In the genomic region with DNA sequence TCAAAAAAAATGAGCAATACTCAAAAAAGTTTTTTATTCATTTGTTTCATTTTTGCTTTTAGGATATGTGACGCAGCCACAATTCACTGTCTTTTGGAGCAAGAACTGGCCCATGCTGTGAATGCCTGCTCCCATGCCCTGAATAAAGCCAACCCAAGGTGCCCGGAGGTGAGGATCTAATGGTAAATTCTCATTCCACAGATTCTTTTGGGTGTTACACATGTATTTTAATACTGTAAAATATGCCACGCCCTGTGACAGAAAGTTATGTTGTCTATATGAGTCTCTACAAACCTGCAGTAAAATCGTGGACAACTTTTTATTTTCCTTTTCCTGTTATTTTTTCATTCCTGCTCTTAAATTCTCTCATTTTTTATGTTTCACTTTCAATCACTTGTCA, we compare ENCODE assay signal across 18 cellular contexts. TPM values are rescaled to one million over a fixed set of nuclear protein-coding genes. Genes with fewer than 3 reads are reported as not detected.
DNase-seq lines count a peak whose midpoint lies in the region; ATAC-seq and TF ChIP-seq lines count a peak whose summit lies in the region.
"Had no signal": no experiment of that assay in that cellular context is flagged by ENCODE, and none has a peak within 500 bp of the region (broad histone marks: within the 10 kb centered on the region; RNA-seq: fewer than 3 reads in every experiment).

No MANE protein-coding gene starts in this region.

- DNase-seq in A172 (ENCODE audit: low spot score) = peak; percentile 36
- DNase-seq in SW480 (ENCODE audit: low spot score) = peak; percentile 33
- DNase-seq in epithelial cell of prostate (ENCODE audit: low read depth, low spot score) = no peak
- DNase-seq in NCI-H748 (lab: John Stamatoyannopoulos, UW; ENCODE audit: unreplicated experiment) = no peak
- DNase-seq: 8988T; C1 segment of cervical spinal cord; Calu3; CD4-positive, alpha-beta T cell; DMS 273 treated with DMSO at 0.1 percent for 48 hours; DMS79; GOT3; H9; HFFc6 had no signal

- no peak for TF ChIP-seq CTCF in gastroesophageal sphincter (IDR thresholded peaks at IDR 0.05)

- WGBS in gastroesophageal sphincter (ENCODE audit: low coverage in 1 of 2), 2 donors = 87 to 100% methylated on average over 1 to 4 of the region's 4 CpGs

- peaks cover 0 to 68% of the 10 kb centered on the region in 2 donors for H3K36me3 ChIP-seq in gastroesophageal sphincter

- H3K4me3 ChIP-seq in gastroesophageal sphincter = no peak overlapping the region

- no peaks in the 10 kb centered on the region for H3K27me3 ChIP-seq in gastroesophageal sphincter

- H3K27ac ChIP-seq in epithelial cell of prostate (peak overlapping the region; percentile 14), gastroesophageal sphincter (no peak overlapping the region)

- ATAC-seq in HG02840 (IDR thresholded peaks at IDR 0.05; ENCODE audit: low FRiP score, unreplicated experiment) (no peak), GM21526 (IDR thresholded peaks at IDR 0.05; ENCODE audit: low FRiP score, unreplicated experiment) (no peak), gastroesophageal sphincter (no peak)
- ATAC-seq: HepG2 had no signal

- H3K4me1 ChIP-seq in gastroesophageal sphincter = no peaks in the 10 kb centered on the region

- TF ChIP-seq EP300 in Ishikawa (IDR thresholded peaks at IDR 0.05; ENCODE audit: borderline replicate concordance) (no peak), gastroesophageal sphincter (IDR thresholded peaks at IDR 0.05) (no peak)

- no peak for TF ChIP-seq RAD21 in Ishikawa (IDR thresholded peaks at IDR 0.05; ENCODE audit: low read depth)

- H3K9me3 ChIP-seq in gastroesophageal sphincter = no peaks in the 10 kb centered on the region

- TF ChIP-seq POLR2A in gastroesophageal sphincter (IDR thresholded peaks at IDR 0.05) = no peak

TF ChIP-seq in Ishikawa, 13 proteins besides CTCF, POLR2A, EP300 and RAD21:
- TF ChIP-seq NFIC (IDR thresholded peaks at IDR 0.05) (no peak), EGR1 (IDR thresholded peaks at IDR 0.05) (no peak), TEAD4 (IDR thresholded peaks at IDR 0.05) (peak; percentile 52)

RNA-seq across cellular contexts. Expression of a gene that starts 57.5 kb away (rescaled TPM):
- 14.8 and 17.2 TPM in 2 replicates for total RNA-seq in A172 (2014; rRNA removed; shearing (Covaris generic))
- total RNA-seq in gastroesophageal sphincter = 10 to 100 TPM; 41.1 to 53.4 (median 45.3) TPM

Comparison
In these comparisons a context has a peak if more than half of its experiments do, and no peak if none do; other contexts are left out.
1. DNase-seq: peak in A172 (single experiment) and SW480 (single experiment); none in epithelial cell of prostate (single experiment) and NCI-H748 (single experiment).